7 cellular contexts compared by ENCODE assay signal in genomic region chr13:49110122-49110831, GRCh38.
DNase-seq lines count a peak whose midpoint lies in the region; ATAC-seq and TF ChIP-seq lines count a peak whose summit lies in the region.

No MANE protein-coding gene starts in this region.

- TF ChIP-seq POLR2A in esophagus squamous epithelium (IDR thresholded peaks at IDR 0.05): peak in 1 of 4 donors; percentile 14

- no peaks in the 10 kb centered on the region for H3K9me3 Mint-ChIP-seq in activated T-cell treated with anti-CD3 and anti-CD28 coated beads, Interleukin-2, amount 50 U/mL, for 24 hours

- ATAC-seq in GM18858 (IDR thresholded peaks at IDR 0.05; ENCODE audit: unreplicated experiment) (peak; percentile 51), PC-3 (peak; percentile 54; the same call in 1 of the 2 replicates)

- H3K9ac ChIP-seq in HUES48 (ENCODE audit: low read depth, low read length) (peak overlapping the region; percentile 82), PC-3 (ENCODE audit: low read length) (peak overlapping the region; percentile 84)

- CTCF ChIA-PET in PC-3 (lab: Charles Lee): interaction anchor here (0.5 to 0.6 kb wide), 2 partner anchors 250 to 292 kb away, joined by 6 to 7 read pairs; no protein-coding TSS in a partner anchor

- WGBS in esophagus squamous epithelium, 2 donors: 0 to 1% methylated on average over 16 of the region's 16 CpGs

- peak overlapping the region; percentile 97 for H2AFZ ChIP-seq in PC-3 (ENCODE audit: low read length)

- H3K4me3 ChIP-seq in HUES48 (ENCODE audit: low read depth, low read length): peak overlapping the region; percentile 96
- peak overlapping the region; percentile 81 for H3K4me3 ChIP-seq in PC-3 (ENCODE audit: low read length)
- peak overlapping the region; percentile 35 to 73 (median 50) for H3K4me3 ChIP-seq in esophagus squamous epithelium

- H3K36me3 Mint-ChIP-seq in activated T-cell treated with anti-CD3 and anti-CD28 coated beads, Interleukin-2, amount 50 U/mL, for 24 hours (ENCODE audit: low read depth): peaks cover 21% of the 10 kb centered on the region

- intact Hi-C loops in PC-3 (cut with micrococcal nuclease) (loop anchor here (1.0 kb wide), 1 partner anchor 12 kb away; no protein-coding TSS in a partner anchor), esophagus squamous epithelium (cut with DNase I) (no loop called here)

- H3K79me2 ChIP-seq in PC-3 (ENCODE audit: low read length): peaks cover 31% of the 10 kb centered on the region

- H3K4me1 ChIP-seq in HUES48 (ENCODE audit: control insufficient read depth, insufficient read depth, low read length) (peaks cover 29% of the 10 kb centered on the region), PC-3 (ENCODE audit: insufficient read depth, low read length) (peaks cover 19% of the 10 kb centered on the region), esophagus squamous epithelium (peaks cover 4 to 44% (median 12%) of the 10 kb centered on the region in 3 donors)

- peak overlapping the region; percentile 93 for H3K27ac Mint-ChIP-seq in activated T-cell treated with anti-CD3 and anti-CD28 coated beads, Interleukin-2, amount 50 U/mL, for 24 hours

- TF ChIP-seq CTCF in PC-3 (conservative IDR thresholded peaks at IDR 0.05; ENCODE audit: low read depth, low read length) (no peak), esophagus squamous epithelium (IDR thresholded peaks at IDR 0.05) (peak in 1 of 6 experiments; percentile 16)

- peak overlapping the region; percentile 79 for H3K27ac ChIP-seq in HUES48 (ENCODE audit: low read depth, low read length)
- H3K27ac ChIP-seq in PC-3 (ENCODE audit: low read length): peak overlapping the region; percentile 57
- peak overlapping the region in 3 of 4 donors; percentile 60 to 74 (median 61) for H3K27ac ChIP-seq in esophagus squamous epithelium

- H3K4me1 Mint-ChIP-seq in activated T-cell treated with anti-CD3 and anti-CD28 coated beads, Interleukin-2, amount 50 U/mL, for 24 hours (ENCODE audit: low read depth): peaks cover 46% of the 10 kb centered on the region

- H4K20me1 ChIP-seq in PC-3 (ENCODE audit: low read length): no peaks in the 10 kb centered on the region

- H3K4me3 Mint-ChIP-seq in activated T-cell treated with anti-CD3 and anti-CD28 coated beads, Interleukin-2, amount 50 U/mL, for 24 hours: peak overlapping the region; percentile 88

- H3K4me2 ChIP-seq in PC-3 (ENCODE audit: low read length): peak overlapping the region; percentile 84

- H3K27me3 Mint-ChIP-seq in activated T-cell treated with anti-CD3 and anti-CD28 coated beads, Interleukin-2, amount 50 U/mL, for 24 hours: no peaks in the 10 kb centered on the region

- POLR2A ChIA-PET in PC-3 (lab: Charles Lee; ENCODE audit: unreplicated experiment): no interaction called here

- DNase-seq in PC-3 (peak; percentile 69), esophagus squamous epithelium (lab: John Stamatoyannopoulos, UW) (peak; percentile 1), myocyte (ENCODE audit: low read depth) (peak; percentile 94)
- DNase-seq in activated T-cell treated with anti-CD3 and anti-CD28 coated beads, Interleukin-2, amount 50 U/mL, for 24 hours: peak; percentile 67
- peak; percentile 40 to 48 for DNase-seq in stimulated activated CD8-positive, alpha-beta memory T cell treated with anti-CD3 and anti-CD28 coated beads, Interleukin-7, amount 100 ng/mL, for 1 hour (ENCODE audit: low read depth in 2 of 2)

- no peaks in the 10 kb centered on the region for H3F3A ChIP-seq in PC-3 (ENCODE audit: low read length, unreplicated experiment)

- H3K9me3 ChIP-seq in HUES48 (ENCODE audit: control insufficient read depth, insufficient read depth, low read length) (no peaks in the 10 kb centered on the region), PC-3 (ENCODE audit: low read length) (no peaks in the 10 kb centered on the region), esophagus squamous epithelium (no peaks in the 10 kb centered on the region)

- peaks cover 5% of the 10 kb centered on the region for H3K36me3 ChIP-seq in HUES48 (ENCODE audit: control insufficient read depth, insufficient read depth, low read length)
- H3K36me3 ChIP-seq in PC-3 (ENCODE audit: low read depth, low read length): no peaks in the 10 kb centered on the region
- peaks cover 0 to 6% (median 0%) of the 10 kb centered on the region in 3 donors for H3K36me3 ChIP-seq in esophagus squamous epithelium

- BruUV-seq in PC-3 (replicated peaks; lab: Mats Ljungman, UMichigan): TSS peak; percentile 91

- H3K27me3 ChIP-seq in HUES48 (ENCODE audit: control insufficient read depth, insufficient read depth, low read length) (no peaks in the 10 kb centered on the region), PC-3 (ENCODE audit: low read length) (no peaks in the 10 kb centered on the region), esophagus squamous epithelium (no peaks in the 10 kb centered on the region)

- H3K9me2 ChIP-seq in PC-3 (replicated peaks; ENCODE audit: low read length): no peaks in the 10 kb centered on the region

Comparison
In these comparisons a context has a peak if more than half of its experiments do, and no peak if none do; other contexts are left out.
1. Peak in every context shown above with its lines: DNase-seq, ATAC-seq, H3K4me3 ChIP-seq and H3K27ac ChIP-seq.
2. DNase-seq: peak in every context shown above with its lines; median percentile 94 in myocyte; 69 in PC-3; 67 in activated T-cell treated with anti-CD3 and anti-CD28 coated beads, Interleukin-2, amount 50 U/mL, for 24 hours; 44 in stimulated activated CD8-positive, alpha-beta memory T cell treated with anti-CD3 and anti-CD28 coated beads, Interleukin-7, amount 100 ng/mL, for 1 hour; 1 in esophagus squamous epithelium.